1 cellular context compared by ENCODE assay signal in the genomic region with DNA sequence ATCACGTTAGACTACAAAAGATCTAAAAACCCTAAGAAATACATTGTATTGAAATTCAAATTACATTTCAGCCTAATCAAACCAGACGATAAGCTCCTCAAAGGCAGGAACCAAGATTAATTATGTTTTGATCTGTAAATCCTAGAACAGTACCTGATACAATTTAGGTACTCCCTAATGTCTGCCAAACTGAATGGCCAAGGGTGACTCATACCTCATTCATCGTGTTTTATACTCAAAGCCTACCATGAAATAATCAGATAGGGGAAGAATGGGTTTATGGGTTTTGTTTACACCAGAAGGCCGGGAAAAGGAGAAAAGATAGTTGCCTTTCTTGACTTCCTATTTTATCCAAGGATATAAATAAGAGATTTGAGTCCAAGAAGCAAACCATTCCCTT.
TF ChIP-seq lines count a peak whose summit lies in the region.

No MANE protein-coding gene starts in this region.

TF ChIP-seq in endothelial cell of umbilical vein, 7 proteins besides CTCF, POLR2A, EP300 and RAD21:
- no peak for TF ChIP-seq POLR2AphosphoS5 (IDR thresholded peaks at IDR 0.05; ENCODE audit: insufficient read depth, low read depth, low read length)
- peak; percentile 33 for TF ChIP-seq FOS (IDR thresholded peaks at IDR 0.05; ENCODE audit: borderline replicate concordance, insufficient read depth, low read length)
- no peak for TF ChIP-seq MYC (IDR thresholded peaks at IDR 0.05; ENCODE audit: low read depth, low read length)
